Comparison of ENCODE assay signal across 14 cellular contexts in the genomic region with DNA sequence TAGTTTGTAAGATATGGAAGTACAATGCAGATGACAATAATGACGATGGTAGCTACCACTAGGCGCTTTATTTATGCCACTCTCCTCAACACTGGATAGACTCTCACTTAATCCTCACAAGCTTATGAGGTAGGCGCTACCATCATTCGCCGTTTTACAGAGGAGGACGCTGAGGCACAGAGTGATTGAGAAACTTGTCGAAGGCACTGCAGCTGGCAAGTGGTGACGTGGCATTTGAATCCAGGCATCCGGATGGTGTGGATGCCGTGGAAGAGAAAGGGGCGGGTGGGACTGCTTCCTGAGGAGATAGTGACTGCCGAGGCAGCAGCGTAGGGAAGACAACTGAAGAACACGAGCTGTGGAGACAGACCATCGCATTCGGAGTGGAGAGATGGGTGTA. TPM values are rescaled to one million over a fixed set of nuclear protein-coding genes. Genes with fewer than 3 reads are reported as not detected.
A peak's percentile ranks its signal among the peaks of the same experiment; 100 is the strongest.
DNase-seq lines count a peak whose midpoint lies in the region; ATAC-seq and TF ChIP-seq lines count a peak whose summit lies in the region.
"Had no signal": no experiment of that assay in that cellular context is flagged by ENCODE, and none has a peak within 500 bp of the region (broad histone marks: within the 10 kb centered on the region; RNA-seq: fewer than 3 reads in every experiment).

No MANE protein-coding gene starts in this region.

- peak overlapping the region; percentile 36 to 82 (median 68) for H3K4me3 Mint-ChIP-seq in CD4-positive, alpha-beta memory T cell
- H3K4me3 Mint-ChIP-seq in HFFc6: peak overlapping the region; percentile 73
- H3K4me3 Mint-ChIP-seq in activated naive CD8-positive, alpha-beta T cell treated with anti-CD3 and anti-CD28 coated beads for 36 hours: peak overlapping the region; percentile 98
- peak overlapping the region; percentile 81 to 91 (median 84) for H3K4me3 Mint-ChIP-seq in nephron

- peaks cover 0 to 4% (median 0%) of the 10 kb centered on the region in 8 donors for H3K9me3 Mint-ChIP-seq in CD4-positive, alpha-beta memory T cell
- peaks cover 4% of the 10 kb centered on the region; the same call in 1 of the 2 replicates for H3K9me3 Mint-ChIP-seq in HFFc6
- no peaks in the 10 kb centered on the region for H3K9me3 Mint-ChIP-seq in activated naive CD8-positive, alpha-beta T cell treated with anti-CD3 and anti-CD28 coated beads for 36 hours
- no peaks in the 10 kb centered on the region for H3K9me3 Mint-ChIP-seq in nephron

- no peak overlapping the region for H2BK15ac ChIP-seq in mesendoderm (replicated peaks; ENCODE audit: low read depth)

- intact Hi-C loops in CD4-positive, alpha-beta memory T cell (cut with micrococcal nuclease): no loop called here

- ATAC-seq in GM21717 (IDR thresholded peaks at IDR 0.05; ENCODE audit: unreplicated experiment): no peak
- no peak for ATAC-seq in HG03457 (IDR thresholded peaks at IDR 0.05; ENCODE audit: unreplicated experiment)
- ATAC-seq: gastroesophageal sphincter had no signal

- TF ChIP-seq CTCF in HFFc6 (IDR thresholded peaks at IDR 0.05): no peak
- TF ChIP-seq CTCF in nephron (IDR thresholded peaks at IDR 0.05; ENCODE audit: unreplicated experiment in 3 of 3): no peak

- H2AK5ac ChIP-seq in mesendoderm (ENCODE audit: low read length): no peak overlapping the region

- no CpG with 5 or more reads among the region's 16 CpGs for WGBS in mesendoderm (ENCODE audit: extremely low coverage, insufficient coverage, low lambda C conversion rate)

- H3K18ac ChIP-seq in mesendoderm (ENCODE audit: low read length): no peak overlapping the region

- no peak overlapping the region for H3K27ac ChIP-seq in CD4-positive, alpha-beta memory T cell (ENCODE audit: low read depth, low read length)
- H3K27ac ChIP-seq in mesendoderm (ENCODE audit: low read depth, low read length): no peak overlapping the region

- CTCF ChIA-PET in CD4-positive, alpha-beta memory T cell (lab: Charles Lee; ENCODE audit: partially characterized antibody): interaction anchor here (1.0 to 10.4 kb wide), 3 partner anchors 9 to 66 kb away, joined by 4 to 56 read pairs (median 4); a partner anchor contains a TSS

- no peak overlapping the region for H4K8ac ChIP-seq in mesendoderm (ENCODE audit: low read depth, low read length)

- H3K27me3 Mint-ChIP-seq in CD4-positive, alpha-beta memory T cell: no peaks in the 10 kb centered on the region
- H3K27me3 Mint-ChIP-seq in HFFc6 (ENCODE audit: insufficient read depth): peaks cover 7% of the 10 kb centered on the region
- H3K27me3 Mint-ChIP-seq in activated naive CD8-positive, alpha-beta T cell treated with anti-CD3 and anti-CD28 coated beads for 36 hours: peaks cover 4% of the 10 kb centered on the region
- no peaks in the 10 kb centered on the region for H3K27me3 Mint-ChIP-seq in nephron (ENCODE audit: low read depth)

- POLR2A ChIA-PET in CD4-positive, alpha-beta memory T cell (lab: Charles Lee; ENCODE audit: partially characterized antibody): interaction anchor here (0.6 to 9.8 kb wide), 6 partner anchors 10 to 85 kb away, joined by 3 to 256 read pairs (median 22); a partner anchor contains a TSS

- H4K5ac ChIP-seq in mesendoderm (ENCODE audit: low read length): no peak overlapping the region

- H3K36me3 Mint-ChIP-seq in CD4-positive, alpha-beta memory T cell: peaks cover 38 to 40% of the 10 kb centered on the region in 2 donors
- H3K36me3 Mint-ChIP-seq in HFFc6 (ENCODE audit: low read depth) (peaks cover 43% of the 10 kb centered on the region), nephron (ENCODE audit: low read depth) (peaks cover 53% of the 10 kb centered on the region)
- peaks cover 44% of the 10 kb centered on the region for H3K36me3 Mint-ChIP-seq in activated naive CD8-positive, alpha-beta T cell treated with anti-CD3 and anti-CD28 coated beads for 36 hours

- H3K23ac ChIP-seq in mesendoderm (ENCODE audit: low read length): no peak overlapping the region

- no peak overlapping the region for H2BK5ac ChIP-seq in mesendoderm (ENCODE audit: low read length)

- no peak overlapping the region for H2BK120ac ChIP-seq in mesendoderm (ENCODE audit: low read depth, low read length)

- peaks cover 23 to 52% (median 34%) of the 10 kb centered on the region in 4 donors for H3K4me1 Mint-ChIP-seq in CD4-positive, alpha-beta memory T cell
- H3K4me1 Mint-ChIP-seq in HFFc6 (ENCODE audit: low read depth) (peaks cover 35% of the 10 kb centered on the region), nephron (peaks cover 37% of the 10 kb centered on the region)
- peaks cover 35% of the 10 kb centered on the region for H3K4me1 Mint-ChIP-seq in activated naive CD8-positive, alpha-beta T cell treated with anti-CD3 and anti-CD28 coated beads for 36 hours

- H3K27ac Mint-ChIP-seq in CD4-positive, alpha-beta memory T cell: peak overlapping the region in 5 of 7 donors; percentile 52 to 99 (median 85)
- peak overlapping the region; percentile 83 for H3K27ac Mint-ChIP-seq in HFFc6
- peak overlapping the region; percentile 84 for H3K27ac Mint-ChIP-seq in activated naive CD8-positive, alpha-beta T cell treated with anti-CD3 and anti-CD28 coated beads for 36 hours
- H3K27ac Mint-ChIP-seq in nephron: peak overlapping the region; percentile 87 to 98 (median 93)

- peaks cover 37% of the 10 kb centered on the region for H3K4me1 ChIP-seq in CD4-positive, alpha-beta memory T cell (ENCODE audit: insufficient read depth, low read length)
- peaks cover 5% of the 10 kb centered on the region for H3K4me1 ChIP-seq in mesendoderm (ENCODE audit: control insufficient read depth, low read depth, low read length)

- H3K4me3 ChIP-seq in CD4-positive, alpha-beta memory T cell (ENCODE audit: low read length in 2 of 2): no peak overlapping the region
- H3K4me3 ChIP-seq in mesendoderm (ENCODE audit: low read length): no peak overlapping the region

- H3K36me3 ChIP-seq in CD4-positive, alpha-beta memory T cell (ENCODE audit: insufficient read depth, low read length): peaks cover 28% of the 10 kb centered on the region
- peaks cover 23% of the 10 kb centered on the region for H3K36me3 ChIP-seq in mesendoderm (ENCODE audit: control insufficient read depth, insufficient read depth, low read length)

- H3K79me2 ChIP-seq in mesendoderm (ENCODE audit: control insufficient read depth, insufficient read depth, low read length): peaks cover 37% of the 10 kb centered on the region

- no peaks in the 10 kb centered on the region for H3K9me3 ChIP-seq in CD4-positive, alpha-beta memory T cell (ENCODE audit: control insufficient read depth in 1 of 2, low read length in 2 of 2)
- H3K9me3 ChIP-seq: gastroesophageal sphincter, pancreas had no signal

- no peak overlapping the region for H3K4me2 ChIP-seq in mesendoderm (ENCODE audit: low read length)

- DNase-seq in CD4-positive, alpha-beta memory T cell: no peak
- DNase-seq in HFFc6: no peak
- DNase-seq in activated naive CD8-positive, alpha-beta T cell treated with anti-CD3 and anti-CD28 coated beads for 36 hours: no peak
- DNase-seq in mesendoderm: no peak
- DNase-seq: activated gamma-delta T cell treated with Interleukin-2 at 50 U/mL for 16 hours; DMS153; RPMI8226; stimulated activated naive CD4-positive, alpha-beta T cell had no signal

- H3K56ac ChIP-seq in mesendoderm (ENCODE audit: low read length): no peak overlapping the region

- no peak overlapping the region for H3K4ac ChIP-seq in mesendoderm (ENCODE audit: low read depth, low read length)

- no peak overlapping the region for H3K9ac ChIP-seq in mesendoderm (ENCODE audit: low read length)

- H3K79me1 ChIP-seq in mesendoderm (ENCODE audit: low read length): peaks cover 2% of the 10 kb centered on the region

- no peaks in the 10 kb centered on the region for H3K27me3 ChIP-seq in CD4-positive, alpha-beta memory T cell (ENCODE audit: insufficient read depth, low read length)
- no peaks in the 10 kb centered on the region for H3K27me3 ChIP-seq in mesendoderm (ENCODE audit: insufficient read depth, low read length, poor library complexity)
- H3K27me3 ChIP-seq: gastroesophageal sphincter, pancreas had no signal

RNA-seq across cellular contexts. Expression of a gene that starts 1.3 kb away (rescaled TPM):
- total RNA-seq in CD4-positive, alpha-beta memory T cell: 1,000 to 10,000 TPM; 1,117 to 1,127 TPM
- polyA plus RNA-seq in CD4-positive, alpha-beta memory T cell: 1,000 to 10,000 TPM in 1 of 2 donors, 100 to 1,000 TPM in 1; 924 to 1,042 TPM
- 1,000 to 10,000 TPM; 1,015 to 1,196 (median 1,082) TPM for total RNA-seq in HFFc6 (2021; fragmentation: NEBNext Ultra II Directional; extraction: Animal tissue kit (Norgen Biotek cat#: 25700))
- 1,000 to 10,000 TPM; 1,783 to 1,787 TPM for total RNA-seq in activated naive CD8-positive, alpha-beta T cell treated with anti-CD3 and anti-CD28 coated beads for 36 hours
- polyA plus RNA-seq in mesendoderm (2013, experiment 1 of 2): 2,066 TPM
- polyA plus RNA-seq in mesendoderm (2013, experiment 2 of 2): 2,070 TPM

RNA-seq across cellular contexts. Expression of a gene that starts 8.3 kb away (rescaled TPM):
- total RNA-seq in CD4-positive, alpha-beta memory T cell: 10 to 100 TPM; 23.2 to 25.8 TPM
- polyA plus RNA-seq in CD4-positive, alpha-beta memory T cell: 10 to 100 TPM; 20.3 to 39.6 TPM
- total RNA-seq in HFFc6 (2021; fragmentation: NEBNext Ultra II Directional; extraction: Animal tissue kit (Norgen Biotek cat#: 25700)): 10 to 100 TPM; 51.2 to 58.8 (median 54.4) TPM
- 10 to 100 TPM; 15.5 to 16.4 TPM for total RNA-seq in activated naive CD8-positive, alpha-beta T cell treated with anti-CD3 and anti-CD28 coated beads for 36 hours
- 18.7 TPM for polyA plus RNA-seq in mesendoderm (2013, experiment 1 of 2)
- polyA plus RNA-seq in mesendoderm (2013, experiment 2 of 2): 20.4 TPM

RNA-seq across cellular contexts. Expression of a gene that starts 10.0 kb away (rescaled TPM):
- total RNA-seq in CD4-positive, alpha-beta memory T cell: 10 to 100 TPM; 46.4 to 55.5 TPM
- polyA plus RNA-seq in CD4-positive, alpha-beta memory T cell: 10 to 100 TPM; 16.0 to 28.7 TPM
- 100 to 1,000 TPM; 263 to 354 (median 313) TPM for total RNA-seq in HFFc6 (2021; fragmentation: NEBNext Ultra II Directional; extraction: Animal tissue kit (Norgen Biotek cat#: 25700))
- total RNA-seq in activated naive CD8-positive, alpha-beta T cell treated with anti-CD3 and anti-CD28 coated beads for 36 hours: 10 to 100 TPM; 57.0 to 57.1 TPM
- polyA plus RNA-seq in mesendoderm (2013, experiment 1 of 2): 95.4 TPM
- polyA plus RNA-seq in mesendoderm (2013, experiment 2 of 2): 92.1 TPM

RNA-seq across cellular contexts. Expression of a gene that starts 23.4 kb away (rescaled TPM):
- 1 to 10 TPM; 8.8 to 9.1 TPM for total RNA-seq in CD4-positive, alpha-beta memory T cell
- polyA plus RNA-seq in CD4-positive, alpha-beta memory T cell: 1 to 10 TPM in 1 of 2 donors, under 1 TPM in 1; 0.97 to 5.8 TPM
- total RNA-seq in HFFc6 (2021; fragmentation: NEBNext Ultra II Directional; extraction: Animal tissue kit (Norgen Biotek cat#: 25700)): not detected
- not detected for total RNA-seq in activated naive CD8-positive, alpha-beta T cell treated with anti-CD3 and anti-CD28 coated beads for 36 hours
- not detected for polyA plus RNA-seq in mesendoderm (2013, experiment 1 of 2)
- polyA plus RNA-seq in mesendoderm (2013, experiment 2 of 2): not detected
- total RNA-seq: dermis microvascular lymphatic vessel endothelial cell had no signal

RNA-seq across cellular contexts. Expression of a gene that starts 26.4 kb away (rescaled TPM):
- total RNA-seq in CD4-positive, alpha-beta memory T cell: 1 to 10 TPM in 1 of 2 experiments, under 1 TPM in 1; 0.61 to 1.1 TPM
- 1 to 10 TPM in 1 of 2 donors, under 1 TPM in 1; 0.71 to 3.3 TPM for polyA plus RNA-seq in CD4-positive, alpha-beta memory T cell
- total RNA-seq in HFFc6 (2021; fragmentation: NEBNext Ultra II Directional; extraction: Animal tissue kit (Norgen Biotek cat#: 25700)): under 1 TPM; 0.43 to 0.70 (median 0.55) TPM
- not detected for total RNA-seq in activated naive CD8-positive, alpha-beta T cell treated with anti-CD3 and anti-CD28 coated beads for 36 hours
- 1.1 TPM for polyA plus RNA-seq in mesendoderm (2013, experiment 1 of 2)
- 2.1 TPM for polyA plus RNA-seq in mesendoderm (2013, experiment 2 of 2)
- total RNA-seq: dermis microvascular lymphatic vessel endothelial cell had no signal

Comparison
In these comparisons a context has a peak if more than half of its experiments do, and no peak if none do; other contexts are left out.
1. RNA of a gene that starts 10.0 kb away (total RNA-seq): 263 to 354 TPM in HFFc6; 57.0 to 57.1 TPM in activated naive CD8-positive, alpha-beta T cell treated with anti-CD3 and anti-CD28 coated beads for 36 hours and 46.4 to 55.5 TPM in CD4-positive, alpha-beta memory T cell; every median in the first group is over 4 times any median in the second.
2. Peak in every context shown above with its lines, with median percentiles within 50 percentile points of each other: H3K27ac Mint-ChIP-seq and H3K4me3 Mint-ChIP-seq.